Comparison of ENCODE assay signal across 1 cellular context in genomic region chr13:98436379-98436909, GRCh38.
TF ChIP-seq lines count a peak whose summit lies in the region.

No MANE protein-coding gene starts in this region.

TF ChIP-seq in GM23338, 12 proteins besides CTCF, POLR2A, EP300 and RAD21 (continued from another document):
- no peak for TF ChIP-seq ZNF462 (CRISPR knock-in tag; IDR thresholded peaks at IDR 0.05)
- no peak for TF ChIP-seq CREB1 (CRISPR knock-in tag; IDR thresholded peaks at IDR 0.05; ENCODE audit: low read depth)
- no peak for TF ChIP-seq ZNF114 (CRISPR knock-in tag; IDR thresholded peaks at IDR 0.05)
